Comparison of ENCODE assay signal across 28 cellular contexts in genomic region chr7:98571986-98572385, GRCh38. TPM values are rescaled to one million over a fixed set of nuclear protein-coding genes. Genes with fewer than 3 reads are reported as not detected.
"Had no signal": no experiment of that assay in that cellular context is flagged by ENCODE, and none has a peak within 500 bp of the region (broad histone marks: within the 10 kb centered on the region; RNA-seq: fewer than 3 reads in every experiment).

No MANE protein-coding gene starts in this region.

- ATAC-seq: activated CD8-positive, alpha-beta memory T cell treated with anti-CD3 and anti-CD28 coated beads, Interleukin-2, amount 10 ng/mL, durations not matched to agents 7 days and 5 days; activated naive CD4-positive, alpha-beta T cell treated with anti-CD3 and anti-CD28 coated beads, Interleukin-2, amount 50 U/mL, for 72 hours; activated naive CD8-positive, alpha-beta T cell treated with anti-CD3 and anti-CD28 coated beads, Interleukin-2, amount 50 U/mL, for 24 hours; body of pancreas; K562; Panc1; T-helper 17 cell; WTC11 had no signal

- H3K4me1 Mint-ChIP-seq: activated CD8-positive, alpha-beta memory T cell treated with anti-CD3 and anti-CD28 coated beads, Interleukin-2, amount 10 ng/mL, durations not matched to agents 7 days and 5 days; activated naive CD8-positive, alpha-beta T cell treated with anti-CD3 and anti-CD28 coated beads, Interleukin-2, amount 50 U/mL, for 24 hours; T-helper 17 cell had no signal

- H3K4me1 ChIP-seq: ascending aorta had no signal

- H3K9me3 ChIP-seq: body of pancreas had no signal

- H3K36me3 Mint-ChIP-seq: activated CD8-positive, alpha-beta memory T cell treated with anti-CD3 and anti-CD28 coated beads, Interleukin-2, amount 10 ng/mL, durations not matched to agents 7 days and 5 days had no signal

- H3K27me3 Mint-ChIP-seq: activated CD8-positive, alpha-beta memory T cell treated with anti-CD3 and anti-CD28 coated beads, Interleukin-2, amount 10 ng/mL, durations not matched to agents 7 days and 5 days; activated T-cell treated with anti-CD3 and anti-CD28 coated beads, Interleukin-2, amount 50 U/mL, for 24 hours; T-helper 17 cell had no signal

- H3K27me3 ChIP-seq: ascending aorta, body of pancreas had no signal

- H3K27ac ChIP-seq: ascending aorta, body of pancreas had no signal

- H3K36me3 ChIP-seq: ascending aorta had no signal

- H3K27ac Mint-ChIP-seq: activated CD8-positive, alpha-beta memory T cell treated with anti-CD3 and anti-CD28 coated beads, Interleukin-2, amount 10 ng/mL, durations not matched to agents 7 days and 5 days; activated naive CD4-positive, alpha-beta T cell treated with anti-CD3 and anti-CD28 coated beads, Interleukin-2, amount 50 U/mL, for 72 hours; activated naive CD8-positive, alpha-beta T cell treated with anti-CD3 and anti-CD28 coated beads, Interleukin-2, amount 50 U/mL, for 24 hours; activated T-cell treated with anti-CD3 and anti-CD28 coated beads, Interleukin-2, amount 50 U/mL, for 24 hours; T-helper 17 cell; WTC11 had no signal

- H3K4me3 Mint-ChIP-seq: activated CD8-positive, alpha-beta memory T cell treated with anti-CD3 and anti-CD28 coated beads, Interleukin-2, amount 10 ng/mL, durations not matched to agents 7 days and 5 days; activated naive CD8-positive, alpha-beta T cell treated with anti-CD3 and anti-CD28 coated beads, Interleukin-2, amount 50 U/mL, for 24 hours; activated T-cell treated with anti-CD3 and anti-CD28 coated beads, Interleukin-2, amount 50 U/mL, for 24 hours; T-helper 17 cell; WTC11 had no signal

- DNase-seq: activated CD4-positive, alpha-beta T cell treated with anti-CD3 and anti-CD28 coated beads for 48 hours; activated CD4-positive, alpha-beta T cell treated with anti-CD3 and anti-CD28 coated beads, Interleukin-2, amount 50 U/mL, for 4 hours; activated CD4-positive, CD25-positive, alpha-beta regulatory T cell treated with anti-CD3 and anti-CD28 coated beads, Interleukin-2, amount 50 U/mL, for 72 hours; activated CD8-positive, alpha-beta memory T cell treated with anti-CD3 and anti-CD28 coated beads, Interleukin-2, amount 10 ng/mL, durations not matched to agents 7 days and 5 days; activated effector memory CD4-positive, alpha-beta T cell treated with anti-CD3 and anti-CD28 coated beads, Interleukin-2, amount 50 U/mL, for 16 hours; activated naive CD4-positive, alpha-beta T cell treated with Interleukin-2 at 50 U/mL for 16 hours; activated naive CD8-positive, alpha-beta T cell treated with anti-CD3 and anti-CD28 coated beads, Interleukin-2, amount 50 U/mL, for 24 hours; activated T-cell treated with anti-CD3 and anti-CD28 coated beads, Interleukin-2, amount 50 U/mL, for 24 hours; amniotic stem cell; body of pancreas; Karpas-422; NCI-H1105 treated with DMSO at 0.1 percent for 48 hours; NCI-H146; NCI-H187 treated with DMSO at 0.1 percent for 48 hours; NCI-H2081 treated with DMSO at 0.1 percent for 48 hours; NCI-H345; NCI-H510A; NCI-H526 treated with DMSO at 0.1 percent for 48 hours; NK-92 treated with Interleukin-12 subunit alpha and Interleukin-12 subunit beta, amount 100 ng/mL, for 24 hours; OCI-M1; SHP77 treated with DMSO at 0.1 percent for 48 hours; T-helper 17 cell; T-helper 9 cell had no signal

- H3K4me3 ChIP-seq: ascending aorta, body of pancreas, K562 had no signal

RNA-seq across cellular contexts. Expression of gene NPTX2, which starts 45.1 kb away (rescaled TPM):
- total RNA-seq: activated CD8-positive, alpha-beta memory T cell treated with anti-CD3 and anti-CD28 coated beads, Interleukin-2, amount 10 ng/mL, durations not matched to agents 7 days and 5 days; activated naive CD4-positive, alpha-beta T cell treated with anti-CD3 and anti-CD28 coated beads, Interleukin-2, amount 50 U/mL, for 72 hours; T-helper 17 cell had no signal
- polyA plus RNA-seq: K562 had no signal
